24 cellular contexts compared by ENCODE assay signal in genomic region chr20:33567949-33568348, GRCh38.
DNase-seq lines count a peak whose midpoint lies in the region; ATAC-seq, FAIRE-seq and TF ChIP-seq lines count a peak whose summit lies in the region.
"Had no signal": no experiment of that assay in that cellular context is flagged by ENCODE, and none has a peak within 500 bp of the region (broad histone marks: within the 10 kb centered on the region; RNA-seq: fewer than 3 reads in every experiment).

No MANE protein-coding gene starts in this region.

- H3K9me3 Mint-ChIP-seq in H9, result no peaks in the 10 kb centered on the region
- H3K9me3 Mint-ChIP-seq: activated B cell treated with CpG ODN at 0.5 μM for 24 hours; activated CD4-positive, alpha-beta memory T cell treated with anti-CD3 and anti-CD28 coated beads for 36 hours; CD4-positive, alpha-beta memory T cell; dendritic cell treated with granulocyte-macrophage colony-stimulating factor and Interleukin-4, amounts not matched to agents 40 ng/mL and 50 ng/mL, for 4 days; naive thymus-derived CD4-positive, alpha-beta T cell; T-helper 2 cell treated with Interferon-gamma antibody and Interleukin-4, amounts not matched to agents 5 μg/mL and 100 μg/mL, for 36 hours had no signal

- no peak for TF ChIP-seq POLR2A in A549 (IDR thresholded peaks at IDR 0.05; ENCODE audit: low read length)

- no peaks in the 10 kb centered on the region for H3K36me3 ChIP-seq in keratinocyte (ENCODE audit: control insufficient read depth in 2 of 2, extremely low read depth in 1 of 2, insufficient read depth in 2 of 2, low read length in 2 of 2)
- H3K36me3 ChIP-seq: breast epithelium, ovary, Peyer's patch, SJSA1, thyroid gland had no signal

- H4K20me1 ChIP-seq in H9 (ENCODE audit: control insufficient read depth, insufficient read depth, insufficient read length) (no peaks in the 10 kb centered on the region), keratinocyte (ENCODE audit: control insufficient read depth, extremely low read depth, insufficient read depth, low read length) (no peaks in the 10 kb centered on the region)

- no peaks in the 10 kb centered on the region for H3K79me2 ChIP-seq in H9 (ENCODE audit: insufficient read depth, low read length)
- H3K79me2 ChIP-seq in keratinocyte (ENCODE audit: control insufficient read depth, insufficient read depth, low read length), result peaks cover 6% of the 10 kb centered on the region

- no peak overlapping the region for H2BK15ac ChIP-seq in H9 (ENCODE audit: low read depth, low read length)

- H3K4me3 ChIP-seq in A549 (no peak overlapping the region), keratinocyte (ENCODE audit: control insufficient read depth in 2 of 3, extremely low read depth in 1 of 3, insufficient read depth in 2 of 3, low read depth in 1 of 3, low read length in 3 of 3) (no peak overlapping the region)
- H3K4me3 ChIP-seq: breast epithelium, ovary, Peyer's patch, SJSA1, thyroid gland had no signal

- H3K27me3 ChIP-seq in H9 (ENCODE audit: insufficient read depth, low read length) (peaks cover 3% of the 10 kb centered on the region; the same call in 1 of the 2 replicates), keratinocyte (ENCODE audit: control insufficient read depth, extremely low read depth, insufficient read depth, low read length) (no peaks in the 10 kb centered on the region)
- H3K27me3 ChIP-seq: breast epithelium, ovary, Peyer's patch, SJSA1, thyroid gland had no signal

- no peak overlapping the region for H3K4ac ChIP-seq in H9 (ENCODE audit: low read depth, low read length)

- H3K9me3 ChIP-seq in A549, result no peaks in the 10 kb centered on the region
- H3K9me3 ChIP-seq in H9 (ENCODE audit: control insufficient read depth, low read depth, low read length), result no peaks in the 10 kb centered on the region
- no peaks in the 10 kb centered on the region for H3K9me3 ChIP-seq in keratinocyte (ENCODE audit: control insufficient read depth, low read depth, low read length)
- H3K9me3 ChIP-seq: breast epithelium, ovary, Peyer's patch, SJSA1, thyroid gland had no signal

- H3K9ac ChIP-seq in H9 (ENCODE audit: extremely low read depth, insufficient read length, low read length), result no peak overlapping the region
- no peak overlapping the region for H3K9ac ChIP-seq in keratinocyte (ENCODE audit: control insufficient read depth, extremely low read depth, insufficient read depth, low read length)

- no peak overlapping the region for H2BK5ac ChIP-seq in H9 (ENCODE audit: insufficient read length, low read length)

- no peak overlapping the region for H2BK12ac ChIP-seq in H9 (ENCODE audit: insufficient read length, low read depth, low read length)

- no peak overlapping the region for H3K56ac ChIP-seq in H9 (ENCODE audit: insufficient read length, low read depth, low read length)

- dilution Hi-C loops in keratinocyte (cut with MboI; ENCODE audit: extremely low pct_ligation_motif_present, low sequenced_read_pairs), result no loop called here

- H3K4me3 Mint-ChIP-seq in H9, result peak overlapping the region in 1 of 2 experiments; percentile 52; a peak in 1 of 5 replicates
- H3K4me3 Mint-ChIP-seq: activated CD4-positive, alpha-beta memory T cell treated with anti-CD3 and anti-CD28 coated beads for 36 hours; CD4-positive, alpha-beta memory T cell; dendritic cell treated with granulocyte-macrophage colony-stimulating factor and Interleukin-4, amounts not matched to agents 40 ng/mL and 50 ng/mL, for 4 days; T-helper 2 cell treated with Interferon-gamma antibody and Interleukin-4, amounts not matched to agents 5 μg/mL and 100 μg/mL, for 36 hours had no signal

- no peak overlapping the region for H3T11ph ChIP-seq in H9 (ENCODE audit: low read length)

- H3K27me3 Mint-ChIP-seq in H9 (ENCODE audit: low read depth), result peaks cover 43% of the 10 kb centered on the region
- H3K27me3 Mint-ChIP-seq: activated B cell treated with CpG ODN at 0.5 μM for 24 hours; activated CD4-positive, alpha-beta memory T cell treated with anti-CD3 and anti-CD28 coated beads for 36 hours; CD4-positive, alpha-beta memory T cell; dendritic cell treated with granulocyte-macrophage colony-stimulating factor and Interleukin-4, amounts not matched to agents 40 ng/mL and 50 ng/mL, for 4 days; naive thymus-derived CD4-positive, alpha-beta T cell had no signal

- no peak overlapping the region for H3K23ac ChIP-seq in H9 (ENCODE audit: insufficient read length, low read depth, low read length)

- TF ChIP-seq CTCF in A549 (IDR thresholded peaks at IDR 0.05) (no peak), H9 (conservative IDR thresholded peaks at IDR 0.05) (no peak), keratinocyte (optimal IDR thresholded peaks at IDR 0.05 in 1 of 3, IDR thresholded peaks at IDR 0.05 in 1 of 3, conservative IDR thresholded peaks at IDR 0.05 in 1 of 3; ENCODE audit: extremely low read depth in 1 of 3, insufficient read depth in 2 of 3, low read length in 3 of 3) (no peak)

- no peak overlapping the region for H3K27ac ChIP-seq in A549
- H3K27ac ChIP-seq in H9 (ENCODE audit: insufficient read length, low read depth, low read length), result no peak overlapping the region
- peak overlapping the region; percentile 23 for H3K27ac ChIP-seq in angular gyrus (ENCODE audit: low read depth, low read length)
- peak overlapping the region; percentile 74 for H3K27ac ChIP-seq in keratinocyte (ENCODE audit: control insufficient read depth, insufficient read depth, low read length)
- H3K27ac ChIP-seq: breast epithelium, epithelial cell of prostate, ovary, Peyer's patch, SJSA1 had no signal

- ATAC-seq in A549 (no peak), HG03442 (IDR thresholded peaks at IDR 0.05; ENCODE audit: unreplicated experiment) (no peak)
- ATAC-seq: naive thymus-derived CD4-positive, alpha-beta T cell had no signal

- no peak for TF ChIP-seq EP300 in A549 (IDR thresholded peaks at IDR 0.05)

- H4K91ac ChIP-seq in H9 (ENCODE audit: insufficient read length, low read depth, low read length), result no peak overlapping the region

- no peak overlapping the region for H2AFZ ChIP-seq in H9 (ENCODE audit: low read length)
- H2AFZ ChIP-seq in keratinocyte (ENCODE audit: control insufficient read depth, low read length), result no peak overlapping the region

- WGBS in A549 (ENCODE audit: missing lambda C conversion rate), result 96% methylated on average over 4 of the region's 4 CpGs
- no CpG with 5 or more reads among the region's 4 CpGs for WGBS in H9 (ENCODE audit: extremely low coverage, insufficient read length, low lambda C conversion rate)

- H3K23me2 ChIP-seq in H9 (ENCODE audit: insufficient read length, low read depth, low read length, poor library complexity, severe bottlenecking), result no peaks in the 10 kb centered on the region

- H2AK5ac ChIP-seq in H9 (ENCODE audit: insufficient read length, low read length), result no peak overlapping the region

- H3K18ac ChIP-seq in H9 (ENCODE audit: insufficient read length, low read depth, low read length), result no peak overlapping the region

- no peaks in the 10 kb centered on the region for H3K79me1 ChIP-seq in H9 (ENCODE audit: insufficient read depth, low read depth, low read length, poor library complexity, severe bottlenecking)

- H3K14ac ChIP-seq in H9 (ENCODE audit: insufficient read depth, low read length), result no peak overlapping the region

- no peaks in the 10 kb centered on the region for H3K9me1 ChIP-seq in keratinocyte (ENCODE audit: control insufficient read depth, extremely low read depth, insufficient read depth, low read length)

- peak overlapping the region in 2 of 3 experiments; percentile 28 to 62; a peak in 1 of 7 replicates for H3K27ac Mint-ChIP-seq in H9
- H3K27ac Mint-ChIP-seq: activated CD4-positive, alpha-beta memory T cell treated with anti-CD3 and anti-CD28 coated beads for 36 hours; dendritic cell treated with granulocyte-macrophage colony-stimulating factor and Interleukin-4, amounts not matched to agents 40 ng/mL and 50 ng/mL, for 4 days; T-helper 2 cell treated with Interferon-gamma antibody and Interleukin-4, amounts not matched to agents 5 μg/mL and 100 μg/mL, for 36 hours had no signal

- no peak overlapping the region for H4K8ac ChIP-seq in H9 (replicated peaks; ENCODE audit: insufficient read length, low read depth, low read length)

- FAIRE-seq in A549 (lab: Jason Lieb, UNC), result no peak
- FAIRE-seq in keratinocyte (lab: Jason Lieb, UNC), result no peak

- peaks cover 10% of the 10 kb centered on the region for H3K4me1 ChIP-seq in A549
- H3K4me1 ChIP-seq in H9 (ENCODE audit: insufficient read depth, low read length), result no peaks in the 10 kb centered on the region; the same call in 1 of the 2 replicates
- peaks cover 33% of the 10 kb centered on the region for H3K4me1 ChIP-seq in keratinocyte (ENCODE audit: control insufficient read depth, extremely low read depth, insufficient read depth, low read length)
- H3K4me1 ChIP-seq: breast epithelium, SJSA1 had no signal

- peaks cover 38 to 43% of the 10 kb centered on the region in 2 experiments for H3K4me1 Mint-ChIP-seq in H9

- no peak overlapping the region for H2BK20ac ChIP-seq in H9 (ENCODE audit: low read depth, low read length, poor library complexity, severe bottlenecking)

- no peaks in the 10 kb centered on the region for H3K36me3 Mint-ChIP-seq in H9 (ENCODE audit: insufficient read depth in 1 of 3, low read depth in 3 of 3)
- H3K36me3 Mint-ChIP-seq: activated CD4-positive, alpha-beta memory T cell treated with anti-CD3 and anti-CD28 coated beads for 36 hours; CD4-positive, alpha-beta memory T cell had no signal

- H4K5ac ChIP-seq in H9 (ENCODE audit: insufficient read length, low read depth, low read length), result no peak overlapping the region

- POLR2A ChIA-PET in A549 (lab: Yijun Ruan, JAX), result no interaction called here

- H3K4me2 ChIP-seq in A549 (no peak overlapping the region), H9 (ENCODE audit: insufficient read depth, insufficient read length, low read length) (no peak overlapping the region), keratinocyte (ENCODE audit: control insufficient read depth, extremely low read depth, insufficient read depth, low read depth, low read length) (peak overlapping the region; percentile 87)

- H2BK120ac ChIP-seq in H9 (ENCODE audit: low read depth, low read length, poor library complexity, severe bottlenecking), result no peak overlapping the region

- no peak for DNase-seq in A549 (ENCODE audit: low read depth in 1 of 2, low spot score in 1 of 2)
- DNase-seq in H9, result no peak
- no peak for DNase-seq in keratinocyte (ENCODE audit: low read depth, low spot score)
- no peak for DNase-seq in T-helper 1 cell
- no peak for DNase-seq in activated effector memory CD4-positive, alpha-beta T cell treated with Interleukin-2 at 50 U/mL for 16 hours
- no peak for DNase-seq in 8988T
- DNase-seq: activated B cell treated with CpG ODN at 0.5 μM for 24 hours; activated CD4-positive, alpha-beta memory T cell treated with anti-CD3 and anti-CD28 coated beads for 36 hours; activated gamma-delta T cell treated with Interleukin-2 at 50 U/mL for 16 hours; CD4-positive, alpha-beta memory T cell; foreskin fibroblast; kidney glomerular epithelial cell; mesenchymal stem cell; naive thymus-derived CD4-positive, alpha-beta T cell; ovary; Peyer's patch; thyroid gland had no signal

- CTCF ChIA-PET in A549 (lab: Yijun Ruan, JAX), result interaction anchor here (2.1 kb wide), 1 partner anchor 28 kb away, joined by 5 read pairs; no protein-coding TSS in a partner anchor

- TF ChIP-seq RAD21 in A549 (conservative IDR thresholded peaks at IDR 0.05 in 1 of 2, IDR thresholded peaks at IDR 0.05 in 1 of 2), result no peak

TF ChIP-seq in A549, 52 proteins besides CTCF, POLR2A, EP300 and RAD21 (continues in another document):
- TF ChIP-seq SMC3 (IDR thresholded peaks at IDR 0.05), result no peak
- peak; percentile 68; the same call in 1 of the 2 replicates for TF ChIP-seq KDM1A (IDR thresholded peaks at IDR 0.05; ENCODE audit: low read depth)

Comparison
In these comparisons a context has a peak if more than half of its experiments do, and no peak if none do; other contexts are left out.
1. H3K27ac ChIP-seq: peak in angular gyrus (single experiment) and keratinocyte (single experiment); none in A549 (0 of 2) and H9 (single experiment).